Comparison of ENCODE assay signal across 24 cellular contexts in genomic region chr2:127820080-127820668, GRCh38. TPM values are rescaled to one million over a fixed set of nuclear protein-coding genes. Genes with fewer than 3 reads are reported as not detected.
DNase-seq lines count a peak whose midpoint lies in the region; ATAC-seq and TF ChIP-seq lines count a peak whose summit lies in the region.
"Had no signal": no experiment of that assay in that cellular context is flagged by ENCODE, and none has a peak within 500 bp of the region (broad histone marks: within the 10 kb centered on the region; RNA-seq: fewer than 3 reads in every experiment).

No MANE protein-coding gene starts in this region.

- H4K5ac ChIP-seq in mesendoderm (ENCODE audit: low read length), result no peak overlapping the region

- H3K27ac ChIP-seq in mesendoderm (ENCODE audit: low read depth, low read length), result no peak overlapping the region
- H3K27ac ChIP-seq: 22Rv1, epithelial cell of prostate, transverse colon had no signal

- no peak overlapping the region for H2BK15ac ChIP-seq in mesendoderm (replicated peaks; ENCODE audit: low read depth)

- no peaks in the 10 kb centered on the region for H3K4me1 ChIP-seq in mesendoderm (ENCODE audit: control insufficient read depth, low read depth, low read length)
- H3K4me1 ChIP-seq: transverse colon had no signal

- DNase-seq in DMS 273 (lab: John Stamatoyannopoulos, UW; ENCODE audit: unreplicated experiment), result peak; percentile 54
- no peak for DNase-seq in DMS 273 treated with DMSO at 0.1 percent for 48 hours (lab: John Stamatoyannopoulos, UW)
- DNase-seq in OCI-M1 (lab: John Stamatoyannopoulos, UW), result peak; percentile 14
- peak; percentile 23 to 33 for DNase-seq in erythroblast (lab: John Stamatoyannopoulos, UW)
- DNase-seq in mesendoderm, result peak; percentile 35
- no peak for DNase-seq in stimulated activated CD4-positive, alpha-beta T cell treated with anti-CD3 and anti-CD28 coated beads, Interleukin-4, amount 100 ng/mL, for 24 hours
- DNase-seq: activated CD4-positive, CD25-positive, alpha-beta regulatory T cell treated with anti-CD3 and anti-CD28 coated beads, Interleukin-2, amount 50 U/mL, for 72 hours; activated T-cell treated with anti-CD3 and anti-CD28 coated beads, Interleukin-2, amount 50 U/mL, for 1 hour; AML-193; amniotic stem cell; caudate nucleus; CD8-positive, alpha-beta memory T cell; KG1; naive B cell; NCI-H1092; NCI-H187 treated with DMSO at 0.1 percent for 48 hours; SIG-M5; stimulated activated naive CD8-positive, alpha-beta T cell treated with anti-CD3 and anti-CD28 coated beads, Interleukin-15, amount 100 ng/mL, for 72 hours; transverse colon had no signal

- H3K36me3 ChIP-seq in mesendoderm (ENCODE audit: control insufficient read depth, insufficient read depth, low read length), result no peaks in the 10 kb centered on the region
- H3K36me3 ChIP-seq: transverse colon had no signal

- H2AK5ac ChIP-seq in mesendoderm (ENCODE audit: low read length), result no peak overlapping the region

- no peak overlapping the region for H2BK120ac ChIP-seq in mesendoderm (ENCODE audit: low read depth, low read length)

- H2BK5ac ChIP-seq in mesendoderm (ENCODE audit: low read length), result no peak overlapping the region

- no peak overlapping the region for H4K8ac ChIP-seq in mesendoderm (ENCODE audit: low read depth, low read length)

- no peak overlapping the region for H3K9ac ChIP-seq in mesendoderm (ENCODE audit: low read length)

- ATAC-seq in GM21360 (IDR thresholded peaks at IDR 0.05; ENCODE audit: unreplicated experiment), result no peak
- no peak for ATAC-seq in HG03565 (IDR thresholded peaks at IDR 0.05; ENCODE audit: unreplicated experiment)
- ATAC-seq: Panc1; stimulated activated naive CD8-positive, alpha-beta T cell treated with anti-CD3 and anti-CD28 coated beads, Interleukin-15, amount 100 ng/mL, for 72 hours had no signal

- no peak overlapping the region for H3K4me2 ChIP-seq in mesendoderm (ENCODE audit: low read length)

- H3K79me1 ChIP-seq in mesendoderm (ENCODE audit: low read length), result no peaks in the 10 kb centered on the region

- no peak overlapping the region for H3K56ac ChIP-seq in mesendoderm (ENCODE audit: low read length)

- no CpG with 5 or more reads among the region's 6 CpGs for WGBS in mesendoderm (ENCODE audit: extremely low coverage, insufficient coverage, low lambda C conversion rate)

- no peaks in the 10 kb centered on the region for H3K27me3 ChIP-seq in mesendoderm (ENCODE audit: insufficient read depth, low read length, poor library complexity)
- H3K27me3 ChIP-seq: transverse colon had no signal

- TF ChIP-seq POLR2A in erythroblast (IDR thresholded peaks at IDR 0.05; ENCODE audit: low read length), result no peak

- no peak overlapping the region for H3K4ac ChIP-seq in mesendoderm (ENCODE audit: low read depth, low read length)

- no peak overlapping the region for H3K4me3 ChIP-seq in mesendoderm (ENCODE audit: low read length)
- H3K4me3 ChIP-seq: transverse colon had no signal

- H3K23ac ChIP-seq in mesendoderm (ENCODE audit: low read length), result no peak overlapping the region

- H3K79me2 ChIP-seq in mesendoderm (ENCODE audit: control insufficient read depth, insufficient read depth, low read length), result no peaks in the 10 kb centered on the region

- no peak overlapping the region for H3K18ac ChIP-seq in mesendoderm (ENCODE audit: low read length)

RNA-seq across cellular contexts. Expression of gene WDR33, which starts 9.2 kb away (rescaled TPM):
- polyA plus RNA-seq in mesendoderm (2013, experiment 1 of 2), result 25.8 TPM
- polyA plus RNA-seq in mesendoderm (2013, experiment 2 of 2), result 25.7 TPM

RNA-seq across cellular contexts. Expression of gene POLR2D, which starts 37.8 kb away (rescaled TPM):
- 37.2 TPM for polyA plus RNA-seq in mesendoderm (2013, experiment 1 of 2)
- 37.7 TPM for polyA plus RNA-seq in mesendoderm (2013, experiment 2 of 2)

Comparison
In these comparisons a context has a peak if more than half of its experiments do, and no peak if none do; other contexts are left out.
1. DNase-seq: peak in DMS 273 (single experiment), OCI-M1 (single experiment), erythroblast (2 of 2) and mesendoderm (single experiment); none in DMS 273 treated with DMSO at 0.1 percent for 48 hours (single experiment) and stimulated activated CD4-positive, alpha-beta T cell treated with anti-CD3 and anti-CD28 coated beads, Interleukin-4, amount 100 ng/mL, for 24 hours (single experiment).